1 cellular context compared by ENCODE assay signal in the genomic region with DNA sequence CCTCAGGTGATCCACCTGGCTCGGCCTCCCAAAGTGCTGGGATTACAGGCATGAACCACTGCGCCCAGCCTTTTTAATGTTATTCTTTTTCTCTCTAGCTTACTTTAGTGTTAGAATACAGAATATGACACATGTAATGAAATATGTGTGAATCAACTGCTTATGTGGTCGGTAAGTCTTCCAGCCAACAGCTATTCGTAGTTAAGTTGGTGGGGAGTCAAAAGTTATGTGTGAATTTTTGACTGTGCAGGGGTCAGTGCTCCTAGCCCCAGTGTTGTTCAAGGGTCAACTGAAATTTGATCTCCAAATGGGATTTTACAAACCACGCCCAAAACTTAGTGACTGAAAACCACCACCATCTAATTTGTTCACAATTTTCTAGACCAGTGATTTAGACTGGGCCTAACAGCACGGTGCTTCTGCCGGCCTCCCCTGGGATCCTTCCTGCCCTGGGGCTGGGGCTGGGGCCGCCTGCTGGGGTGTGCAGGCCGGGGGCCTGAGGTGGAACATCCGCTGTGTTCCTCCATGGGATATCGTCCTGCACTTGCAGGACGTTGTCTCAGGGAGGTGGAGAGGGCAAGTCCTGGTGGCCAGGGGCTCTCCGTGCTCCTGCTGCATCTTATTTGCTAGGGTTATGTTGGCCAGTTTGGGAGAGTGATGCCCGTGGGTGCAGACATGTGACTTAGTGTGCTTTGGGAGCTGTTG.
TF ChIP-seq lines count a peak whose summit lies in the region.

No MANE protein-coding gene starts in this region.

TF ChIP-seq in WTC11, 78 proteins besides CTCF, POLR2A, EP300 and RAD21 (continued from another document):
- TF ChIP-seq ZNF263 (CRISPR knock-in tag; IDR thresholded peaks at IDR 0.05; ENCODE audit: low read depth) (no peak), GRHL2 (CRISPR knock-in tag; IDR thresholded peaks at IDR 0.05; ENCODE audit: insufficient replicate concordance, severe bottlenecking) (no peak), STAT6 (CRISPR knock-in tag; conservative IDR thresholded peaks at IDR 0.05; ENCODE audit: low read depth) (no peak), FOXK1 (CRISPR knock-in tag; IDR thresholded peaks at IDR 0.05) (no peak), PREB (CRISPR knock-in tag; IDR thresholded peaks at IDR 0.05; ENCODE audit: borderline replicate concordance) (no peak), ZNF671 (CRISPR knock-in tag; IDR thresholded peaks at IDR 0.05) (no peak)
- TF ChIP-seq, protein P1, sequence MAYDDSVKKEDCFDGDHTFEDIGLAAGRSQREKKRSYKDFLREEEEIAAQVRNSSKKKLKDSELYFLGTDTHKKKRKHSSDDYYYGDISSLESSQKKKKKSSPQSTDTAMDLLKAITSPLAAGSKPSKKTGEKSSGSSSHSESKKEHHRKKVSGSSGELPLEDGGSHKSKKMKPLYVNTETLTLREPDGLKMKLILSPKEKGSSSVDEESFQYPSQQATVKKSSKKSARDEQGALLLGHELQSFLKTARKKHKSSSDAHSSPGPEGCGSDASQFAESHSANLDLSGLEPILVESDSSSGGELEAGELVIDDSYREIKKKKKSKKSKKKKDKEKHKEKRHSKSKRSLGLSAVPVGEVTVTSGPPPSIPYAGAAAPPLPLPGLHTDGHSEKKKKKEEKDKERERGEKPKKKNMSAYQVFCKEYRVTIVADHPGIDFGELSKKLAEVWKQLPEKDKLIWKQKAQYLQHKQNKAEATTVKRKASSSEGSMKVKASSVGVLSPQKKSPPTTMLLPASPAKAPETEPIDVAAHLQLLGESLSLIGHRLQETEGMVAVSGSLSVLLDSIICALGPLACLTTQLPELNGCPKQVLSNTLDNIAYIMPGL (CRISPR knock-in tag; IDR thresholded peaks at IDR 0.05): no peak
- TF ChIP-seq, protein P2, sequence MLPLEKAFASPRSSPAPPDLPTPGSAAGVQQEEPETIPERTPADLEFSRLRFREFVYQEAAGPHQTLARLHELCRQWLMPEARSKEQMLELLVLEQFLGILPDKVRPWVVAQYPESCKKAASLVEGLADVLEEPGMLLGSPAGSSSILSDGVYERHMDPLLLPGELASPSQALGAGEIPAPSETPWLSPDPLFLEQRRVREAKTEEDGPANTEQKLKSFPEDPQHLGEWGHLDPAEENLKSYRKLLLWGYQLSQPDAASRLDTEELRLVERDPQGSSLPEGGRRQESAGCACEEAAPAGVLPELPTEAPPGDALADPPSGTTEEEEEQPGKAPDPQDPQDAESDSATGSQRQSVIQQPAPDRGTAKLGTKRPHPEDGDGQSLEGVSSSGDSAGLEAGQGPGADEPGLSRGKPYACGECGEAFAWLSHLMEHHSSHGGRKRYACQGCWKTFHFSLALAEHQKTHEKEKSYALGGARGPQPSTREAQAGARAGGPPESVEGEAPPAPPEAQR (CRISPR knock-in tag; IDR thresholded peaks at IDR 0.05): no peak
